1 cellular context compared by ENCODE assay signal in the genomic region with DNA sequence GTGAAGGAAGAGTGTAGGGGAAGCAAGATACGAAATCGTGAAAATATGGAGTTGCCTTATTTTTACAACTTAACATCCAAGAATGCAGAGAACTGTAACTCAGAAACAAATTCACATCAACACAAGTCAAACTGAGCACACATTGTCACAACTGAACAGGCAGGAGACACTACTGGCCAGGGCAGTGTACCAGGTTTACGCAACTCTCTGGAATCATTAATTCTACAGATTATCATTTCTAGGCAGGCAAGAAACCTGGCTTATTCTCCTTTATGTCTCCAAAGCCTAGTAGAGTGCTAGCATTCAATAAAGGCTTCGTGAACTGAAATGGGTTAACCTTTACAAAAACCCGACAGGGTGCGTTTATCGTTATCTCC.
A peak's percentile ranks its signal among the peaks of the same experiment; 100 is the strongest.
TF ChIP-seq lines count a peak whose summit lies in the region.

No MANE protein-coding gene starts in this region.

TF ChIP-seq in K562, 482 proteins besides CTCF, POLR2A, EP300 and RAD21 (continued from another document):
- TF ChIP-seq THRAP3 (IDR thresholded peaks at IDR 0.05; ENCODE audit: borderline replicate concordance): no peak
- no peak for TF ChIP-seq PCBP2 (IDR thresholded peaks at IDR 0.05; ENCODE audit: low read depth, low read length, poor library complexity, severe bottlenecking)
- no peak for TF ChIP-seq NELFE (IDR thresholded peaks at IDR 0.05; ENCODE audit: insufficient read depth, insufficient read length)
- peak; percentile 78 for TF ChIP-seq CEBPB (tag; IDR thresholded peaks at IDR 0.05)
- TF ChIP-seq ZNF707 (CRISPR knock-in tag; conservative IDR thresholded peaks at IDR 0.05): no peak
- TF ChIP-seq, protein P1, sequence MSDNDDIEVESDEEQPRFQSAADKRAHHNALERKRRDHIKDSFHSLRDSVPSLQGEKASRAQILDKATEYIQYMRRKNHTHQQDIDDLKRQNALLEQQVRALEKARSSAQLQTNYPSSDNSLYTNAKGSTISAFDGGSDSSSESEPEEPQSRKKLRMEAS (CRISPR knock-in tag; IDR thresholded peaks at IDR 0.05): no peak
- no peak for TF ChIP-seq ZZZ3 (IDR thresholded peaks at IDR 0.05)
- TF ChIP-seq KAT8 (IDR thresholded peaks at IDR 0.05; ENCODE audit: low read depth): no peak
- TF ChIP-seq NFE2L1 (tag; IDR thresholded peaks at IDR 0.05; ENCODE audit: borderline replicate concordance, low read depth): no peak
- TF ChIP-seq CEBPG (CRISPR knock-in tag; IDR thresholded peaks at IDR 0.05): 0 out of 2 replicates have a peak, but pooled peaks have one; percentile 16
- peak in 1 of 2 experiments; percentile 77; a peak in 2 of 4 replicates for TF ChIP-seq CEBPG (tag; conservative IDR thresholded peaks at IDR 0.05 in 1 of 2, IDR thresholded peaks at IDR 0.05 in 1 of 2)
- TF ChIP-seq ADNP (tag; IDR thresholded peaks at IDR 0.05): no peak
- TF ChIP-seq, protein P2, sequence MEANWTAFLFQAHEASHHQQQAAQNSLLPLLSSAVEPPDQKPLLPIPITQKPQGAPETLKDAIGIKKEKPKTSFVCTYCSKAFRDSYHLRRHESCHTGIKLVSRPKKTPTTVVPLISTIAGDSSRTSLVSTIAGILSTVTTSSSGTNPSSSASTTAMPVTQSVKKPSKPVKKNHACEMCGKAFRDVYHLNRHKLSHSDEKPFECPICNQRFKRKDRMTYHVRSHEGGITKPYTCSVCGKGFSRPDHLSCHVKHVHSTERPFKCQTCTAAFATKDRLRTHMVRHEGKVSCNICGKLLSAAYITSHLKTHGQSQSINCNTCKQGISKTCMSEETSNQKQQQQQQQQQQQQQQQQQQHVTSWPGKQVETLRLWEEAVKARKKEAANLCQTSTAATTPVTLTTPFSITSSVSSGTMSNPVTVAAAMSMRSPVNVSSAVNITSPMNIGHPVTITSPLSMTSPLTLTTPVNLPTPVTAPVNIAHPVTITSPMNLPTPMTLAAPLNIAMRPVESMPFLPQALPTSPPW (CRISPR knock-in tag; IDR thresholded peaks at IDR 0.05): no peak
- TF ChIP-seq HMBOX1 (IDR thresholded peaks at IDR 0.05): 0 out of 2 replicates have a peak, but pooled peaks have one; percentile 36
- TF ChIP-seq ZNF696 (CRISPR knock-in tag; conservative IDR thresholded peaks at IDR 0.05): no peak
- TF ChIP-seq, protein P3, sequence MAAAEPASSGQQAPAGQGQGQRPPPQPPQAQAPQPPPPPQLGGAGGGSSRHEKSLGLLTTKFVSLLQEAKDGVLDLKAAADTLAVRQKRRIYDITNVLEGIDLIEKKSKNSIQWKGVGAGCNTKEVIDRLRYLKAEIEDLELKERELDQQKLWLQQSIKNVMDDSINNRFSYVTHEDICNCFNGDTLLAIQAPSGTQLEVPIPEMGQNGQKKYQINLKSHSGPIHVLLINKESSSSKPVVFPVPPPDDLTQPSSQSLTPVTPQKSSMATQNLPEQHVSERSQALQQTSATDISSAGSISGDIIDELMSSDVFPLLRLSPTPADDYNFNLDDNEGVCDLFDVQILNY (CRISPR knock-in tag; IDR thresholded peaks at IDR 0.05): no peak
- no peak for TF ChIP-seq RBM22 (IDR thresholded peaks at IDR 0.05; ENCODE audit: low read depth, low read length, poor library complexity, severe bottlenecking)
- no peak for TF ChIP-seq CCAR2 (IDR thresholded peaks at IDR 0.05; ENCODE audit: low read depth, low read length)
- TF ChIP-seq ZNF780A (CRISPR knock-in tag; IDR thresholded peaks at IDR 0.05): no peak
- TF ChIP-seq ZNF274 (IDR thresholded peaks at IDR 0.05; ENCODE audit: borderline replicate concordance, low read depth, low read length): no peak
- TF ChIP-seq PML (IDR thresholded peaks at IDR 0.05; ENCODE audit: low read length): no peak
